Comparison of ENCODE assay signal across 1 cellular context in genomic region chr1:109739738-109740614, GRCh38.
TF ChIP-seq lines count a peak whose summit lies in the region.

No MANE protein-coding gene starts in this region.

TF ChIP-seq in HepG2, 621 proteins besides CTCF, POLR2A, EP300 and RAD21 (continued from another document and continues in another):
- TF ChIP-seq PHF8 (CRISPR knock-in tag; IDR thresholded peaks at IDR 0.05), result peak; percentile 69
- TF ChIP-seq ZNF451 (CRISPR knock-in tag; IDR thresholded peaks at IDR 0.05), result no peak
- no peak for TF ChIP-seq TCF7L2 (IDR thresholded peaks at IDR 0.05; ENCODE audit: low read depth, low read length)
- TF ChIP-seq CBX2 (IDR thresholded peaks at IDR 0.05; ENCODE audit: low read depth, low read length), result no peak
- no peak for TF ChIP-seq CBX2 (CRISPR knock-in tag; IDR thresholded peaks at IDR 0.05; ENCODE audit: low read depth)
- TF ChIP-seq FOXC1 (CRISPR knock-in tag; IDR thresholded peaks at IDR 0.05; ENCODE audit: borderline replicate concordance), result peak; percentile 84
- peak; percentile 45; the same call in 1 of the 2 replicates for TF ChIP-seq SALL1 (CRISPR knock-in tag; IDR thresholded peaks at IDR 0.05)
- peak; percentile 54; the same call in 1 of the 2 replicates for TF ChIP-seq TARDBP (CRISPR knock-in tag; IDR thresholded peaks at IDR 0.05)
- no peak for TF ChIP-seq ZNF205 (CRISPR knock-in tag; IDR thresholded peaks at IDR 0.05)
- no peak for TF ChIP-seq FIP1L1 (IDR thresholded peaks at IDR 0.05; ENCODE audit: borderline replicate concordance, insufficient read depth, low read depth, low read length)
- no peak for TF ChIP-seq DPF2 (CRISPR knock-in tag; IDR thresholded peaks at IDR 0.05; ENCODE audit: borderline replicate concordance, low read depth)
- TF ChIP-seq ATF4 (CRISPR knock-in tag; IDR thresholded peaks at IDR 0.05), result peak in 1 of 2 experiments; percentile 0; a peak in 1 of 4 replicates
- TF ChIP-seq ZNF44 (CRISPR knock-in tag; IDR thresholded peaks at IDR 0.05), result no peak
- TF ChIP-seq ZNF543 (CRISPR knock-in tag; IDR thresholded peaks at IDR 0.05), result peak; percentile 75; the same call in 1 of the 2 replicates
- peak; percentile 46; the same call in 1 of the 2 replicates for TF ChIP-seq ZNF616 (CRISPR knock-in tag; IDR thresholded peaks at IDR 0.05; ENCODE audit: low read depth)
- no peak for TF ChIP-seq TBX3 (IDR thresholded peaks at IDR 0.05; ENCODE audit: borderline replicate concordance)
- no peak for TF ChIP-seq EZH2 (conservative IDR thresholded peaks at IDR 0.05; ENCODE audit: low read depth, low read length)
- TF ChIP-seq SCMH1 (CRISPR knock-in tag; IDR thresholded peaks at IDR 0.05; ENCODE audit: borderline replicate concordance), result no peak
- TF ChIP-seq NBN (conservative IDR thresholded peaks at IDR 0.05), result no peak
- no peak for TF ChIP-seq ATF6 (CRISPR knock-in tag; conservative IDR thresholded peaks at IDR 0.05)
- TF ChIP-seq ZNF124 (CRISPR knock-in tag; IDR thresholded peaks at IDR 0.05), result 0 out of 2 replicates have a peak, but pooled peaks have one; percentile 75
- 0 out of 2 replicates have a peak, but pooled peaks have one; percentile 62 for TF ChIP-seq ZNF510 (CRISPR knock-in tag; IDR thresholded peaks at IDR 0.05; ENCODE audit: low read depth)
- TF ChIP-seq PPARG (CRISPR knock-in tag; conservative IDR thresholded peaks at IDR 0.05), result no peak
- TF ChIP-seq MLLT10 (CRISPR knock-in tag; IDR thresholded peaks at IDR 0.05), result no peak
- TF ChIP-seq ZNF570 (CRISPR knock-in tag; IDR thresholded peaks at IDR 0.05; ENCODE audit: borderline replicate concordance), result no peak
- no peak for TF ChIP-seq ZNF776 (CRISPR knock-in tag; IDR thresholded peaks at IDR 0.05)
- no peak for TF ChIP-seq PHF20 (CRISPR knock-in tag; IDR thresholded peaks at IDR 0.05)
- no peak for TF ChIP-seq ATF2 (CRISPR knock-in tag; IDR thresholded peaks at IDR 0.05)
- TF ChIP-seq TEAD3 (CRISPR knock-in tag; optimal IDR thresholded peaks at IDR 0.05; ENCODE audit: borderline replicate concordance), result no peak
- no peak for TF ChIP-seq THRA (CRISPR knock-in tag; IDR thresholded peaks at IDR 0.05; ENCODE audit: borderline replicate concordance)
- TF ChIP-seq ZNF333 (CRISPR knock-in tag; IDR thresholded peaks at IDR 0.05; ENCODE audit: borderline replicate concordance), result no peak
- peak; percentile 78 for TF ChIP-seq UBTF (CRISPR knock-in tag; IDR thresholded peaks at IDR 0.05)
- peak; percentile 65; the same call in 1 of the 2 replicates for TF ChIP-seq TRAFD1 (CRISPR knock-in tag; IDR thresholded peaks at IDR 0.05; ENCODE audit: borderline replicate concordance)
- no peak for TF ChIP-seq SNRNP70 (IDR thresholded peaks at IDR 0.05; ENCODE audit: low read depth, low read length)
- no peak for TF ChIP-seq PBX3 (CRISPR knock-in tag; IDR thresholded peaks at IDR 0.05; ENCODE audit: borderline replicate concordance)
- no peak for TF ChIP-seq ZNF253 (CRISPR knock-in tag; IDR thresholded peaks at IDR 0.05; ENCODE audit: borderline replicate concordance)
- no peak for TF ChIP-seq ZEB1 (IDR thresholded peaks at IDR 0.05; ENCODE audit: insufficient replicate concordance, low read depth)
- no peak for TF ChIP-seq HOXA9 (CRISPR knock-in tag; IDR thresholded peaks at IDR 0.05; ENCODE audit: borderline replicate concordance)
- TF ChIP-seq ZNF792 (CRISPR knock-in tag; IDR thresholded peaks at IDR 0.05), result peak; percentile 10; the same call in 1 of the 2 replicates
- TF ChIP-seq CC2D1A (CRISPR knock-in tag; IDR thresholded peaks at IDR 0.05), result 0 out of 2 replicates have a peak, but pooled peaks have one; percentile 57
- peak; percentile 27; the same call in 1 of the 2 replicates for TF ChIP-seq TFE3 (CRISPR knock-in tag; IDR thresholded peaks at IDR 0.05)
- no peak for TF ChIP-seq IRF1 (CRISPR knock-in tag; IDR thresholded peaks at IDR 0.05; ENCODE audit: low read depth)
- TF ChIP-seq ZNF780A (CRISPR knock-in tag; IDR thresholded peaks at IDR 0.05), result no peak
- TF ChIP-seq ZNF891 (CRISPR knock-in tag; IDR thresholded peaks at IDR 0.05), result peak; percentile 62; the same call in 1 of the 2 replicates
- TF ChIP-seq ETV5 (CRISPR knock-in tag; IDR thresholded peaks at IDR 0.05; ENCODE audit: borderline replicate concordance), result no peak
- peak; percentile 91 for TF ChIP-seq ZNF777 (CRISPR knock-in tag; IDR thresholded peaks at IDR 0.05)
- TF ChIP-seq ZNF484 (CRISPR knock-in tag; IDR thresholded peaks at IDR 0.05; ENCODE audit: borderline replicate concordance, low read depth), result no peak
- no peak for TF ChIP-seq ZNF597 (CRISPR knock-in tag; IDR thresholded peaks at IDR 0.05)
- no peak for TF ChIP-seq NFE2 (CRISPR knock-in tag; IDR thresholded peaks at IDR 0.05)
- no peak for TF ChIP-seq ZBTB14 (CRISPR knock-in tag; IDR thresholded peaks at IDR 0.05)
- 0 out of 2 replicates have a peak, but pooled peaks have one; percentile 26 for TF ChIP-seq TOE1 (CRISPR knock-in tag; IDR thresholded peaks at IDR 0.05)
- TF ChIP-seq ZFY (CRISPR knock-in tag; IDR thresholded peaks at IDR 0.05), result peak; percentile 70; the same call in 1 of the 2 replicates
